Comparison of ENCODE assay signal across 24 cellular contexts in genomic region chr4:152999376-153000067, GRCh38.
DNase-seq lines count a peak whose midpoint lies in the region; FAIRE-seq and TF ChIP-seq lines count a peak whose summit lies in the region.
"Had no signal": no experiment of that assay in that cellular context is flagged by ENCODE, and none has a peak within 500 bp of the region (broad histone marks: within the 10 kb centered on the region; RNA-seq: fewer than 3 reads in every experiment).

No MANE protein-coding gene starts in this region.

- H3K4me3 ChIP-seq in WERI-Rb-1 (ENCODE audit: low read depth, low read length): no peak overlapping the region
- H3K4me3 ChIP-seq in vagina: no peak overlapping the region
- H3K4me3 ChIP-seq in CD4-positive, alpha-beta memory T cell (ENCODE audit: low read length in 2 of 2): no peak overlapping the region
- H3K4me3 ChIP-seq: adrenal gland; BLaER1 treated with 17β-estradiol and CSF1 and Interleukin-3, amounts not matched to agents 10 nM and 100 nM had no signal

- H3K9me3 ChIP-seq in WERI-Rb-1 (ENCODE audit: severe bottlenecking) (no peaks in the 10 kb centered on the region), vagina (no peaks in the 10 kb centered on the region)
- no peaks in the 10 kb centered on the region for H3K9me3 ChIP-seq in CD4-positive, alpha-beta memory T cell (ENCODE audit: control insufficient read depth in 1 of 2, low read length in 2 of 2)
- H3K9me3 ChIP-seq: adrenal gland; BLaER1 treated with 17β-estradiol and CSF1 and Interleukin-3, amounts not matched to agents 10 nM and 100 nM; SK-N-SH had no signal

- peaks cover 10% of the 10 kb centered on the region for H3K9me3 Mint-ChIP-seq in glutamatergic neuron (ENCODE audit: unreplicated experiment)
- H3K9me3 Mint-ChIP-seq in CD4-positive, alpha-beta memory T cell: no peaks in the 10 kb centered on the region
- H3K9me3 Mint-ChIP-seq: activated B cell treated with CpG ODN at 0.5 μM for 24 hours; stimulated activated effector memory CD8-positive, alpha-beta T cell treated with anti-CD3 and anti-CD28 coated beads, Interleukin-12 subunit alpha, Interleukin-12 subunit beta, amount 100 ng/mL, for 72 hours had no signal

- peaks cover 17% of the 10 kb centered on the region for H3K27me3 Mint-ChIP-seq in glutamatergic neuron (ENCODE audit: unreplicated experiment)
- peaks cover 8 to 25% of the 10 kb centered on the region in 2 donors for H3K27me3 Mint-ChIP-seq in CD4-positive, alpha-beta memory T cell

- DNase-seq in DMS 273 (lab: John Stamatoyannopoulos, UW; ENCODE audit: unreplicated experiment) (peak; percentile 90), NCI-H446 (lab: John Stamatoyannopoulos, UW) (peak; percentile 32 to 81), WERI-Rb-1 (peak; percentile 85), glutamatergic neuron (no peak), vagina (ENCODE audit: extremely low spot score in 2 of 2) (no peak), frontal cortex (ENCODE audit: low spot score in 2 of 2) (no peak), HCEC 1CT (no peak)
- no peak for DNase-seq in CD4-positive, alpha-beta memory T cell
- DNase-seq: ACHN; activated B cell treated with CpG ODN at 0.5 μM for 24 hours; activated CD4-positive, alpha-beta T cell treated with anti-CD3 and anti-CD28 coated beads, Interleukin-2, amount 50 U/mL, for 48 hours; activated gamma-delta T cell; adrenal gland; Calu3; IMR-90; left ventricle myocardium superior; midbrain; NCI-H146; NCI-H345; SK-N-SH; T-helper 2 cell had no signal

- no peak for TF ChIP-seq POLR2A in vagina (IDR thresholded peaks at IDR 0.05)

- POLR2A ChIA-PET in CD4-positive, alpha-beta memory T cell (lab: Charles Lee; ENCODE audit: partially characterized antibody): no interaction called here

- H3K4me1 Mint-ChIP-seq in glutamatergic neuron (ENCODE audit: low read depth, unreplicated experiment): peaks cover 64% of the 10 kb centered on the region
- H3K4me1 Mint-ChIP-seq in CD4-positive, alpha-beta memory T cell: no peaks in the 10 kb centered on the region
- H3K4me1 Mint-ChIP-seq: stimulated activated effector memory CD8-positive, alpha-beta T cell treated with anti-CD3 and anti-CD28 coated beads, Interleukin-12 subunit alpha, Interleukin-12 subunit beta, amount 100 ng/mL, for 72 hours had no signal

- H3K36me3 ChIP-seq in WERI-Rb-1 (no peaks in the 10 kb centered on the region), vagina (no peaks in the 10 kb centered on the region)
- H3K36me3 ChIP-seq in CD4-positive, alpha-beta memory T cell (ENCODE audit: insufficient read depth, low read length): no peaks in the 10 kb centered on the region
- H3K36me3 ChIP-seq: adrenal gland; BLaER1 treated with 17β-estradiol and CSF1 and Interleukin-3, amounts not matched to agents 10 nM and 100 nM had no signal

- TF ChIP-seq CTCF in WERI-Rb-1 (IDR thresholded peaks at IDR 0.05; ENCODE audit: low read depth, low read length) (no peak), glutamatergic neuron (IDR thresholded peaks at IDR 0.05; ENCODE audit: partially characterized antibody, unreplicated experiment) (no peak), vagina (IDR thresholded peaks at IDR 0.05) (no peak)

- peak overlapping the region; percentile 40 for H3K4me3 Mint-ChIP-seq in glutamatergic neuron (ENCODE audit: unreplicated experiment)
- H3K4me3 Mint-ChIP-seq in CD4-positive, alpha-beta memory T cell: no peak overlapping the region
- H3K4me3 Mint-ChIP-seq: activated B cell treated with CpG ODN at 0.5 μM for 24 hours; stimulated activated effector memory CD8-positive, alpha-beta T cell treated with anti-CD3 and anti-CD28 coated beads, Interleukin-12 subunit alpha, Interleukin-12 subunit beta, amount 100 ng/mL, for 72 hours had no signal

- CTCF ChIA-PET in CD4-positive, alpha-beta memory T cell (lab: Charles Lee; ENCODE audit: partially characterized antibody): interaction anchor here (0.5 kb wide), 1 partner anchor 153 kb away, joined by 3 read pairs; no protein-coding TSS in a partner anchor

- intact Hi-C loops in vagina (cut with DNase I): no loop called here
- intact Hi-C loops in CD4-positive, alpha-beta memory T cell (cut with micrococcal nuclease): no loop called here

- H3K27ac ChIP-seq in WERI-Rb-1: peak overlapping the region; percentile 63
- no peak overlapping the region for H3K27ac ChIP-seq in vagina
- no peak overlapping the region for H3K27ac ChIP-seq in CD4-positive, alpha-beta memory T cell (ENCODE audit: low read depth, low read length)
- H3K27ac ChIP-seq: adrenal gland; BLaER1 treated with 17β-estradiol and CSF1 and Interleukin-3, amounts not matched to agents 10 nM and 100 nM had no signal

- no peaks in the 10 kb centered on the region for H3K36me3 Mint-ChIP-seq in glutamatergic neuron (ENCODE audit: unreplicated experiment)
- H3K36me3 Mint-ChIP-seq in CD4-positive, alpha-beta memory T cell: no peaks in the 10 kb centered on the region
- H3K36me3 Mint-ChIP-seq: stimulated activated effector memory CD8-positive, alpha-beta T cell treated with anti-CD3 and anti-CD28 coated beads, Interleukin-12 subunit alpha, Interleukin-12 subunit beta, amount 100 ng/mL, for 72 hours had no signal

- H3K27ac Mint-ChIP-seq in glutamatergic neuron (ENCODE audit: unreplicated experiment): peak overlapping the region; percentile 96
- H3K27ac Mint-ChIP-seq in CD4-positive, alpha-beta memory T cell: no peak overlapping the region
- H3K27ac Mint-ChIP-seq: activated B cell treated with CpG ODN at 0.5 μM for 24 hours; stimulated activated effector memory CD8-positive, alpha-beta T cell treated with anti-CD3 and anti-CD28 coated beads, Interleukin-12 subunit alpha, Interleukin-12 subunit beta, amount 100 ng/mL, for 72 hours had no signal

- no peaks in the 10 kb centered on the region for H3K27me3 ChIP-seq in WERI-Rb-1 (ENCODE audit: insufficient read depth, low read depth, severe bottlenecking)
- no peaks in the 10 kb centered on the region for H3K27me3 ChIP-seq in vagina
- H3K27me3 ChIP-seq in CD4-positive, alpha-beta memory T cell (ENCODE audit: insufficient read depth, low read length): no peaks in the 10 kb centered on the region
- H3K27me3 ChIP-seq: adrenal gland; BLaER1 treated with 17β-estradiol and CSF1 and Interleukin-3, amounts not matched to agents 10 nM and 100 nM had no signal

- FAIRE-seq in frontal cortex (lab: Jason Lieb, UNC): no peak
- FAIRE-seq: urothelium cell line had no signal

- peaks cover 37% of the 10 kb centered on the region for H3K4me1 ChIP-seq in vagina
- H3K4me1 ChIP-seq in CD4-positive, alpha-beta memory T cell (ENCODE audit: insufficient read depth, low read length): no peaks in the 10 kb centered on the region
- H3K4me1 ChIP-seq: adrenal gland had no signal

Comparison
In these comparisons a context has a peak if more than half of its experiments do, and no peak if none do; other contexts are left out.
1. DNase-seq: peak in DMS 273 (single experiment), NCI-H446 (2 of 2) and WERI-Rb-1 (single experiment); none in glutamatergic neuron (single experiment), vagina (0 of 2), CD4-positive, alpha-beta memory T cell (0 of 5), frontal cortex (0 of 2) and HCEC 1CT (single experiment).